In genomic region chr19:10567696-10568443, GRCh38 we compare ENCODE assay signal across 8 cellular contexts. TPM values are rescaled to one million over a fixed set of nuclear protein-coding genes. Genes with fewer than 3 reads are reported as not detected.
DNase-seq lines count a peak whose midpoint lies in the region; ATAC-seq, FAIRE-seq and TF ChIP-seq lines count a peak whose summit lies in the region.

No MANE protein-coding gene starts in this region.

- no peaks in the 10 kb centered on the region for H3K36me3 ChIP-seq in GM23338 (ENCODE audit: insufficient read depth)
- H3K36me3 ChIP-seq in astrocyte (ENCODE audit: insufficient read depth, low read length) = no peaks in the 10 kb centered on the region
- no peaks in the 10 kb centered on the region for H3K36me3 ChIP-seq in urinary bladder (ENCODE audit: insufficient read depth)

- H3K4me1 Mint-ChIP-seq in GM23338 = peaks cover 36% of the 10 kb centered on the region
- peaks cover 9% of the 10 kb centered on the region for H3K4me1 Mint-ChIP-seq in astrocyte (ENCODE audit: low read depth, unreplicated experiment)

- H3K4me3 ChIP-seq in GM23338 = peak overlapping the region; percentile 83
- H3K4me3 ChIP-seq in astrocyte (ENCODE audit: insufficient read depth, low read depth, low read length) = peak overlapping the region; percentile 73
- peak overlapping the region; percentile 72 for H3K4me3 ChIP-seq in urinary bladder (ENCODE audit: low read depth, low read length)

- no peaks in the 10 kb centered on the region for H3K9me3 ChIP-seq in astrocyte (ENCODE audit: insufficient read depth, low read depth, low read length)

- H4K20me1 ChIP-seq in GM23338 (replicated peaks; ENCODE audit: insufficient read depth) = peaks cover 5% of the 10 kb centered on the region
- H4K20me1 ChIP-seq in astrocyte (ENCODE audit: insufficient read depth, low read length) = peaks cover 9% of the 10 kb centered on the region

- H2AFZ ChIP-seq in GM23338 = peak overlapping the region; percentile 52; the same call in 1 of the 2 replicates
- peak overlapping the region; percentile 85 for H2AFZ ChIP-seq in astrocyte (ENCODE audit: low read depth, low read length)

- H3K27ac ChIP-seq in 22Rv1 (peak overlapping the region; percentile 99), GM23338 (ENCODE audit: low read depth) (0 out of 2 replicates have a peak overlapping the region, but pooled peaks have one; percentile 9), astrocyte (ENCODE audit: low read depth, low read length) (no peak overlapping the region), urinary bladder (ENCODE audit: low read depth) (peak overlapping the region; percentile 65)

- peaks cover 23% of the 10 kb centered on the region for H3K4me1 ChIP-seq in GM23338 (ENCODE audit: insufficient read depth)
- H3K4me1 ChIP-seq in astrocyte (ENCODE audit: insufficient read depth, low read length) = peaks cover 25% of the 10 kb centered on the region
- no peaks in the 10 kb centered on the region for H3K4me1 ChIP-seq in urinary bladder (ENCODE audit: insufficient read depth)

- H3K36me3 Mint-ChIP-seq in GM23338 (ENCODE audit: low read depth) (peaks cover 27% of the 10 kb centered on the region), astrocyte (ENCODE audit: low read depth, unreplicated experiment) (no peaks in the 10 kb centered on the region)

- peak overlapping the region; percentile 48; the same call in 1 of the 2 replicates for H3K27ac Mint-ChIP-seq in GM23338
- peak overlapping the region; percentile 34 for H3K27ac Mint-ChIP-seq in astrocyte (ENCODE audit: unreplicated experiment)

- H3K9me3 Mint-ChIP-seq in GM23338 = peaks cover 2% of the 10 kb centered on the region; the same call in 2 of the 3 replicates
- H3K9me3 Mint-ChIP-seq in astrocyte (ENCODE audit: unreplicated experiment) = no peaks in the 10 kb centered on the region

- WGBS in urinary bladder = 17% methylated on average over 14 of the region's 14 CpGs

- H3K4me2 ChIP-seq in GM23338 (peak overlapping the region; percentile 94), astrocyte (ENCODE audit: low read length) (peak overlapping the region; percentile 98)

- peaks cover 32% of the 10 kb centered on the region for H3F3A ChIP-seq in GM23338 (replicated peaks; ENCODE audit: low read depth)

- H3K4me3 Mint-ChIP-seq in GM23338 = peak overlapping the region; percentile 94
- H3K4me3 Mint-ChIP-seq in astrocyte (ENCODE audit: unreplicated experiment) = peak overlapping the region; percentile 88

- H3K9ac ChIP-seq in astrocyte (ENCODE audit: low read length) = peak overlapping the region; percentile 72

- no peak for DNase-seq in GM23338 (ENCODE audit: low spot score)
- DNase-seq in astrocyte (ENCODE audit: low read depth) = no peak
- peak; percentile 24 for DNase-seq in medulla oblongata (ENCODE audit: extremely low spot score)
- DNase-seq in NK-92 (lab: John Stamatoyannopoulos, UW; ENCODE audit: unreplicated experiment) = no peak

- no peak for ATAC-seq in GM23338
- no peak for ATAC-seq in GM21717 (IDR thresholded peaks at IDR 0.05; ENCODE audit: unreplicated experiment)
- ATAC-seq in GM21360 (IDR thresholded peaks at IDR 0.05; ENCODE audit: unreplicated experiment) = no peak

- H3K27me3 Mint-ChIP-seq in GM23338 (ENCODE audit: insufficient read depth, low read depth, poor library complexity) = peaks cover 30% of the 10 kb centered on the region
- H3K27me3 Mint-ChIP-seq in astrocyte (ENCODE audit: low read depth, unreplicated experiment) = no peaks in the 10 kb centered on the region

- H3K79me2 ChIP-seq in GM23338 (replicated peaks; ENCODE audit: insufficient read depth) = peaks cover 12% of the 10 kb centered on the region
- H3K79me2 ChIP-seq in astrocyte (ENCODE audit: insufficient read depth, low read length) = peaks cover 22% of the 10 kb centered on the region

- no peaks in the 10 kb centered on the region for H3K9me2 ChIP-seq in GM23338 (ENCODE audit: insufficient read depth)

- no peak for FAIRE-seq in astrocyte (lab: Jason Lieb, UNC)

- TF ChIP-seq CTCF in 22Rv1 (IDR thresholded peaks at IDR 0.05) = no peak
- no peak for TF ChIP-seq CTCF in GM23338 (conservative IDR thresholded peaks at IDR 0.05; ENCODE audit: low read depth in 2 of 2)
- TF ChIP-seq CTCF in astrocyte (IDR thresholded peaks at IDR 0.05; ENCODE audit: insufficient read depth, low read depth, low read length) = no peak

- H3K27me3 ChIP-seq in GM23338 (ENCODE audit: insufficient read depth) = no peaks in the 10 kb centered on the region
- no peaks in the 10 kb centered on the region for H3K27me3 ChIP-seq in astrocyte (ENCODE audit: insufficient read depth, low read length)

TF ChIP-seq in GM23338, 12 proteins besides CTCF, POLR2A, EP300 and RAD21 (continues in another document):
- no peak for TF ChIP-seq REST (IDR thresholded peaks at IDR 0.05; ENCODE audit: unreplicated experiment)
- TF ChIP-seq CREB1 (CRISPR knock-in tag; IDR thresholded peaks at IDR 0.05; ENCODE audit: low read depth) = no peak
- TF ChIP-seq EZH2phosphoT487 (IDR thresholded peaks at IDR 0.05; ENCODE audit: unreplicated experiment) = no peak
- no peak for TF ChIP-seq ZNF114 (CRISPR knock-in tag; IDR thresholded peaks at IDR 0.05)
- TF ChIP-seq POLR2AphosphoS5 (IDR thresholded peaks at IDR 0.05; ENCODE audit: low read depth) = no peak
- no peak for TF ChIP-seq EZH2 (IDR thresholded peaks at IDR 0.05; ENCODE audit: low read depth, unreplicated experiment)
- no peak for TF ChIP-seq ETS1 (IDR thresholded peaks at IDR 0.05)
- no peak for TF ChIP-seq JUNB (IDR thresholded peaks at IDR 0.05; ENCODE audit: unreplicated experiment)
- TF ChIP-seq NANOG (IDR thresholded peaks at IDR 0.05; ENCODE audit: borderline replicate concordance) = no peak
- TF ChIP-seq ZNF331 (CRISPR knock-in tag; IDR thresholded peaks at IDR 0.05; ENCODE audit: low read depth) = no peak

RNA-seq across cellular contexts. Expression of gene CDKN2D, which starts 0.9 kb away (rescaled TPM):
- total RNA-seq in GM23338 (2014; rRNA removed; shearing (Covaris generic)) = 1.4 and 3.2 TPM in 2 replicates
- polyA plus RNA-seq in GM23338 (2016; fragmentation: Nextera tagmentation; extraction: Ambion mirVana) (4.0 and 5.8 TPM in 2 replicates), urinary bladder (24.7 TPM)
- total RNA-seq in astrocyte (5.4 and 6.1 TPM in 2 replicates), urinary bladder (6.2 TPM)

RNA-seq across cellular contexts. Expression of gene KRI1, which starts 2.1 kb away (rescaled TPM):
- 23.8 and 25.0 TPM in 2 replicates for total RNA-seq in GM23338 (2014; rRNA removed; shearing (Covaris generic))
- polyA plus RNA-seq in GM23338 (2016; fragmentation: Nextera tagmentation; extraction: Ambion mirVana) (43.2 and 48.8 TPM in 2 replicates), urinary bladder (29.9 TPM)
- total RNA-seq in astrocyte (14.1 and 15.9 TPM in 2 replicates), urinary bladder (7.7 TPM)

RNA-seq across cellular contexts. Expression of gene AP1M2, which starts 19.2 kb away (rescaled TPM):
- total RNA-seq in GM23338 (2014; rRNA removed; shearing (Covaris generic)) = 158 and 165 TPM in 2 replicates
- polyA plus RNA-seq in GM23338 (2016; fragmentation: Nextera tagmentation; extraction: Ambion mirVana) = 128 and 141 TPM in 2 replicates
- 1.7 and 4.5 TPM in 2 replicates for total RNA-seq in astrocyte
- 9.4 TPM for total RNA-seq in urinary bladder
- polyA plus RNA-seq in urinary bladder = 9.3 TPM

RNA-seq across cellular contexts. Expression of gene ATG4D, which starts 24.2 kb away (rescaled TPM):
- total RNA-seq in GM23338 (2014; rRNA removed; shearing (Covaris generic)) = 53.2 and 55.5 TPM in 2 replicates
- polyA plus RNA-seq in GM23338 (2016; fragmentation: Nextera tagmentation; extraction: Ambion mirVana) (15.1 and 19.1 TPM in 2 replicates), urinary bladder (25.9 TPM)
- total RNA-seq in astrocyte (23.5 and 24.8 TPM in 2 replicates), urinary bladder (6.0 TPM)

RNA-seq across cellular contexts. Expression of gene S1PR5, which starts 50.6 kb away (rescaled TPM):
- total RNA-seq in GM23338 (2014; rRNA removed; shearing (Covaris generic)) = 3.1 and 8.0 TPM in 2 replicates
- polyA plus RNA-seq in GM23338 (2016; fragmentation: Nextera tagmentation; extraction: Ambion mirVana) (4.6 and 4.8 TPM in 2 replicates), urinary bladder (1.8 TPM)
- total RNA-seq in astrocyte (1.00 and 1.1 TPM in 2 replicates), urinary bladder (3.2 TPM)

Comparison
In these comparisons a context has a peak if more than half of its experiments do, and no peak if none do; other contexts are left out.
1. RNA of gene AP1M2, which starts 19.2 kb away (total RNA-seq): 158 to 165 TPM in GM23338; 9.4 TPM in urinary bladder (single experiment) and 1.7 to 4.5 TPM in astrocyte; every median in the first group is over 10 times any median in the second.
2. Peak in every context shown above with its lines, with median percentiles within 50 percentile points of each other: H3K4me3 ChIP-seq.